Comparison of ENCODE assay signal across 8 cellular contexts in the genomic region with DNA sequence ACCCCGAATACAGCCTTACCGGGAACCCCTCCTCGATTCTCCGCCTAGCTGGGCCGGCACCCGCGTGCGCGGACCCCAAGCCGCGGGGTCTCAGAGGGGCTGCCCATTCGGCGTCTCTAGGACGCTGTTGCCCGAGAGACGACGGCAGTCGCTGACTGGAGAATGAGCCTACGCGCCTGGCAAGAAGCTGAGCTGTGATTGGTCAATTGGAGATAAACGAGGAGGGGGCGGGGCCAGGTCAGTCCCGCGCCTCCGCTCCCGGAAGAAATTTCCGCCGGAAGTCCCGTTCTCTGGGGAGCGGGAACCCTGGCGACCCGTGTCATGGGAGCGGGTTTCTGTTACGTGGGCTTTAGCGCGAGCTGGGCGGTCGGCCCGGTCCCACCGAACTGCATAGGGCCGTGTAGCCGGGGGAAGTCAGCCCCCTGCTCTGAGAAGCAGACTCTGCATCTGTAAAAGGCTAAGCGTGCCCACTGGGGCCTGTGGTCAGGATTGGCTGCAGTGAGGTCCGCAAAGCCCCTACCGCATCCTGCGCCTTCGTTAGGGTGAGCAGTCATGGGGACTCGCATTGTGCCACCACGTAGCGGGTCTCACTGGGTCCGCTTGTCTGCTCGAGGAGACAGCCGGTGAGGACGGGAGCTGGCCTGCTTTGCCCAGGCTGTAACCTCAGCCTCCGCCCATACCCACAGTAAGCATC. TPM values are rescaled to one million over a fixed set of nuclear protein-coding genes. Genes with fewer than 3 reads are reported as not detected.
DNase-seq lines count a peak whose midpoint lies in the region; ATAC-seq and TF ChIP-seq lines count a peak whose summit lies in the region.

A gene with protein sequence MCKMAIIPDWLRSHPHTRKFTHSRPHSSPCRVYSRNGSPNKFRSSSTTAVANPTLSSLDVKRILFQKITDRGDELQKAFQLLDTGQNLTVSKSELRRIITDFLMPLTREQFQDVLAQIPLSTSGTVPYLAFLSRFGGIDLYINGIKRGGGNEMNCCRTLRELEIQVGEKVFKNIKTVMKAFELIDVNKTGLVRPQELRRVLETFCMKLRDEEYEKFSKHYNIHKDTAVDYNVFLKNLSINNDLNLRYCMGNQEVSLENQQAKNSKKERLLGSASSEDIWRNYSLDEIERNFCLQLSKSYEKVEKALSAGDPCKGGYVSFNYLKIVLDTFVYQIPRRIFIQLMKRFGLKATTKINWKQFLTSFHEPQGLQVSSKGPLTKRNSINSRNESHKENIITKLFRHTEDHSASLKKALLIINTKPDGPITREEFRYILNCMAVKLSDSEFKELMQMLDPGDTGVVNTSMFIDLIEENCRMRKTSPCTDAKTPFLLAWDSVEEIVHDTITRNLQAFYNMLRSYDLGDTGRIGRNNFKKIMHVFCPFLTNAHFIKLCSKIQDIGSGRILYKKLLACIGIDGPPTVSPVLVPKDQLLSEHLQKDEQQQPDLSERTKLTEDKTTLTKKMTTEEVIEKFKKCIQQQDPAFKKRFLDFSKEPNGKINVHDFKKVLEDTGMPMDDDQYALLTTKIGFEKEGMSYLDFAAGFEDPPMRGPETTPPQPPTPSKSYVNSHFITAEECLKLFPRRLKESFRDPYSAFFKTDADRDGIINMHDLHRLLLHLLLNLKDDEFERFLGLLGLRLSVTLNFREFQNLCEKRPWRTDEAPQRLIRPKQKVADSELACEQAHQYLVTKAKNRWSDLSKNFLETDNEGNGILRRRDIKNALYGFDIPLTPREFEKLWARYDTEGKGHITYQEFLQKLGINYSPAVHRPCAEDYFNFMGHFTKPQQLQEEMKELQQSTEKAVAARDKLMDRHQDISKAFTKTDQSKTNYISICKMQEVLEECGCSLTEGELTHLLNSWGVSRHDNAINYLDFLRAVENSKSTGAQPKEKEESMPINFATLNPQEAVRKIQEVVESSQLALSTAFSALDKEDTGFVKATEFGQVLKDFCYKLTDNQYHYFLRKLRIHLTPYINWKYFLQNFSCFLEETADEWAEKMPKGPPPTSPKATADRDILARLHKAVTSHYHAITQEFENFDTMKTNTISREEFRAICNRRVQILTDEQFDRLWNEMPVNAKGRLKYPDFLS (N-terminal part only) (minus strand): TSS at position 157 of the 694 bp plus-strand sequence. CDS start 29,987 bp downstream, outside the sequence.

- intact Hi-C loops in dorsolateral prefrontal cortex (cut with DNase I) (loop anchor here in 1 of 2 donors (5.0 kb wide), 2 partner anchors 110 to 685 kb away; a partner anchor contains a TSS), right lobe of liver (cut with DNase I) (no loop called here)

- no peaks in the 10 kb centered on the region for H3K36me3 ChIP-seq in right lobe of liver

- TF ChIP-seq CTCF in AG09319 (IDR thresholded peaks at IDR 0.05; ENCODE audit: low read depth, low read length) (no peak), dorsolateral prefrontal cortex (IDR thresholded peaks at IDR 0.05 in 54 of 56, conservative IDR thresholded peaks at IDR 0.05 in 2 of 56; ENCODE audit: low read depth in 1 of 56, partially characterized antibody in 56 of 56) (peak in 17 of 56 donors; percentile 9 to 42 (median 16)), right lobe of liver (IDR thresholded peaks at IDR 0.05) (no peak)

- DNase-seq in AG09319 (ENCODE audit: extremely low read depth, low read depth) (peak; percentile 81), NCI-H69 (lab: John Stamatoyannopoulos, UW) (peak; percentile 99), dorsolateral prefrontal cortex (peak; percentile 87 to 96 (median 94)), right lobe of liver (peak; percentile 90 to 94 (median 92))
- DNase-seq in activated CD4-positive, alpha-beta T cell treated with anti-CD3 and anti-CD28 coated beads, Interleukin-2, amount 50 U/mL, for 4 hours, result peak; percentile 86 to 87
- peak; percentile 89 for DNase-seq in stimulated activated CD4-positive, alpha-beta T cell treated with anti-CD3 and anti-CD28 coated beads, Interleukin-4, amount 100 ng/mL, for 1 hour

- peak within 1 kb of the TSS in 57 of 59 donors; percentile 13 to 92 (median 80) for H3K27ac ChIP-seq in dorsolateral prefrontal cortex
- peak within 1 kb of the TSS; percentile 63 to 69 (median 66) for H3K27ac ChIP-seq in right lobe of liver

- no CpG with 5 or more reads among the region's 55 CpGs for WGBS in right lobe of liver (ENCODE audit: insufficient coverage, low coverage, low lambda C conversion rate, missing lambda C conversion rate)

- H3K4me3 ChIP-seq in dorsolateral prefrontal cortex (peak within 1 kb of the TSS; percentile 60 to 100 (median 93)), right lobe of liver (peak within 1 kb of the TSS; percentile 78 to 91 (median 87))

- TF ChIP-seq POLR2A in GM19099 (IDR thresholded peaks at IDR 0.05; ENCODE audit: extremely low read depth, insufficient read length, low read depth) (peak; percentile 87), right lobe of liver (IDR thresholded peaks at IDR 0.05) (peak; percentile 70)

- H3K9me3 ChIP-seq in right lobe of liver, result no peaks in the 10 kb centered on the region

- peaks cover 0 to 12% (median 2%) of the 10 kb centered on the region in 4 donors for H3K4me1 ChIP-seq in right lobe of liver

- ATAC-seq in HG03432 (IDR thresholded peaks at IDR 0.05; ENCODE audit: unreplicated experiment) (peak; percentile 89), right lobe of liver (peak; percentile 96 to 99 (median 98))

- H3K27me3 ChIP-seq in dorsolateral prefrontal cortex, result no peaks in the 10 kb centered on the region
- no peaks in the 10 kb centered on the region for H3K27me3 ChIP-seq in right lobe of liver

RNA-seq across cellular contexts. Expression of the gene that starts here (rescaled TPM):
- total RNA-seq in dorsolateral prefrontal cortex, result 10 to 100 TPM in 111 of 120 experiments, 1 to 10 TPM in 9; 6.6 to 23.9 (median 13.5) TPM
- total RNA-seq in right lobe of liver, result 1 to 10 TPM in 2 of 6 experiments, under 1 TPM in 4; 0.29 to 1.5 (median 0.93) TPM

Comparison
In these comparisons a context has a peak if more than half of its experiments do, and no peak if none do; other contexts are left out.
1. Peak in every context shown above with its lines: DNase-seq, ATAC-seq, H3K4me3 ChIP-seq and H3K27ac ChIP-seq.